In genomic region chr11:12797996-12798395, GRCh38 we compare ENCODE assay signal across 15 cellular contexts.
DNase-seq lines count a peak whose midpoint lies in the region; ATAC-seq and TF ChIP-seq lines count a peak whose summit lies in the region.
"Had no signal": no experiment of that assay in that cellular context is flagged by ENCODE, and none has a peak within 500 bp of the region (broad histone marks: within the 10 kb centered on the region; RNA-seq: fewer than 3 reads in every experiment).

No MANE protein-coding gene starts in this region.

- H3K27ac Mint-ChIP-seq in T-helper 17 cell, result no peak overlapping the region
- H3K27ac Mint-ChIP-seq: CD8-positive, alpha-beta T cell; IgD-negative memory B cell had no signal

- no peak for TF ChIP-seq CTCF in HEK293 (tag by site-specific recombination; IDR thresholded peaks at IDR 0.05)
- TF ChIP-seq CTCF in VCaP (conservative IDR thresholded peaks at IDR 0.05), result no peak
- TF ChIP-seq CTCF in transverse colon (IDR thresholded peaks at IDR 0.05), result no peak
- no peak for TF ChIP-seq CTCF in heart left ventricle (IDR thresholded peaks at IDR 0.05)

- H3K9ac ChIP-seq in muscle layer of colon (ENCODE audit: low read length), result no peak overlapping the region

- in situ Hi-C loops in transverse colon (cut with MboI; ENCODE audit: low pct_ligation_motif_present in 1 of 4, low pct_unique_long_range_greater_than_20kb in 1 of 4, low sequenced_read_pairs in 3 of 4), result no loop called here

- CTCF ChIA-PET in HEK293 (lab: Yijun Ruan, JAX), result no interaction called here

- H3K4me3 ChIP-seq in HEK293 (ENCODE audit: low read depth, low read length) (no peak overlapping the region), muscle layer of colon (ENCODE audit: low read depth in 1 of 2, low read length in 2 of 2) (no peak overlapping the region), transverse colon (no peak overlapping the region), heart left ventricle (no peak overlapping the region)

- H3K4me1 Mint-ChIP-seq in T-helper 17 cell, result no peaks in the 10 kb centered on the region
- H3K4me1 Mint-ChIP-seq: IgD-negative memory B cell had no signal

- H3K4me3 Mint-ChIP-seq in T-helper 17 cell, result no peak overlapping the region
- H3K4me3 Mint-ChIP-seq: CD8-positive, alpha-beta T cell; IgD-negative memory B cell had no signal

- POLR2A ChIA-PET in HEK293 (lab: Yijun Ruan, JAX), result no interaction called here

- no peak for TF ChIP-seq EP300 in transverse colon (IDR thresholded peaks at IDR 0.05; ENCODE audit: low read depth)

- no peaks in the 10 kb centered on the region for H3K36me3 Mint-ChIP-seq in T-helper 17 cell (ENCODE audit: low read depth)
- H3K36me3 Mint-ChIP-seq: CD8-positive, alpha-beta T cell had no signal

- H3K36me3 ChIP-seq in HEK293 (ENCODE audit: control insufficient read depth in 2 of 2, insufficient read depth in 1 of 2, low read length in 2 of 2) (peaks cover 0 to 6% of the 10 kb centered on the region in 2 experiments; a peak in 1 of 3 replicates), muscle layer of colon (ENCODE audit: insufficient read depth, low read length) (peaks cover 3% of the 10 kb centered on the region), transverse colon (no peaks in the 10 kb centered on the region), heart left ventricle (peaks cover 0 to 4% (median 0%) of the 10 kb centered on the region in 9 donors)

- H3K4me1 ChIP-seq in HEK293 (ENCODE audit: control insufficient read depth, insufficient read depth, low read length), result peaks cover 25% of the 10 kb centered on the region
- peaks cover 46% of the 10 kb centered on the region for H3K4me1 ChIP-seq in muscle layer of colon (ENCODE audit: insufficient read depth, low read length)
- H3K4me1 ChIP-seq in transverse colon, result peaks cover 32 to 45% (median 39%) of the 10 kb centered on the region in 4 donors
- peaks cover 0 to 54% (median 24%) of the 10 kb centered on the region in 12 donors for H3K4me1 ChIP-seq in heart left ventricle

- H3K27me3 ChIP-seq in muscle layer of colon (ENCODE audit: control insufficient read depth in 1 of 2, insufficient read depth in 2 of 2, low read length in 2 of 2), result no peaks in the 10 kb centered on the region
- H3K27me3 ChIP-seq in transverse colon, result no peaks in the 10 kb centered on the region
- H3K27me3 ChIP-seq in heart left ventricle, result no peaks in the 10 kb centered on the region
- H3K27me3 ChIP-seq: BE2C had no signal

- peaks cover 61% of the 10 kb centered on the region for H3K27me3 Mint-ChIP-seq in T-helper 17 cell

- no peaks in the 10 kb centered on the region for H3K9me3 ChIP-seq in HEK293 (ENCODE audit: control insufficient read depth, insufficient read depth, low read depth, low read length)
- no peaks in the 10 kb centered on the region for H3K9me3 ChIP-seq in muscle layer of colon (ENCODE audit: low read length)
- no peaks in the 10 kb centered on the region for H3K9me3 ChIP-seq in transverse colon
- H3K9me3 ChIP-seq in heart left ventricle, result no peaks in the 10 kb centered on the region
- no peaks in the 10 kb centered on the region for H3K9me3 ChIP-seq in T-helper 17 cell (ENCODE audit: control insufficient read depth, low read length, poor library complexity, severe bottlenecking)
- H3K9me3 ChIP-seq: BE2C had no signal

- WGBS in transverse colon (ENCODE audit: low coverage in 1 of 2), 2 donors, result 82 to 93% methylated on average over 3 of the region's 3 CpGs
- 85 to 90% (median 89%) methylated on average over 3 of the region's 3 CpGs for WGBS in heart left ventricle, 4 donors

- intact Hi-C loops in transverse colon (cut with DNase I; ENCODE audit: low total_unique reads) (no loop called here), heart left ventricle (cut with DNase I) (no loop called here)

- no peak overlapping the region for H3K27ac ChIP-seq in HEK293 (ENCODE audit: extremely low read depth, low read depth, low read length)
- H3K27ac ChIP-seq in VCaP, result peak overlapping the region; percentile 92; the same call in 1 of the 2 replicates
- H3K27ac ChIP-seq in muscle layer of colon (ENCODE audit: low read depth, low read length), result peak overlapping the region; percentile 41
- peak overlapping the region; percentile 56 to 82 (median 64) for H3K27ac ChIP-seq in transverse colon
- H3K27ac ChIP-seq in heart left ventricle, result peak overlapping the region in 1 of 12 donors; percentile 72

- TF ChIP-seq POLR2A in transverse colon (IDR thresholded peaks at IDR 0.05) (no peak), heart left ventricle (IDR thresholded peaks at IDR 0.05) (no peak)

- DNase-seq in transverse colon, result no peak
- DNase-seq in heart left ventricle, result no peak
- DNase-seq in T-helper 17 cell, result no peak
- DNase-seq: BE2C; CD8-positive, alpha-beta T cell; NCI-H146; NCI-H345; NK-92 treated with Interleukin-12 subunit alpha and Interleukin-12 subunit beta, amount 100 ng/mL, for 24 hours; Right ventricle myocardium superior had no signal

- ATAC-seq in heart left ventricle (no peak), T-helper 17 cell (no peak), HG02884 (IDR thresholded peaks at IDR 0.05; ENCODE audit: unreplicated experiment) (no peak)
- ATAC-seq: CD8-positive, alpha-beta T cell; Panc1 had no signal

TF ChIP-seq in HEK293, 187 proteins besides CTCF, POLR2A, EP300 and RAD21:
- no peak for TF ChIP-seq ZBTB8A (tag by site-specific recombination; IDR thresholded peaks at IDR 0.05)
- TF ChIP-seq, protein P1, sequence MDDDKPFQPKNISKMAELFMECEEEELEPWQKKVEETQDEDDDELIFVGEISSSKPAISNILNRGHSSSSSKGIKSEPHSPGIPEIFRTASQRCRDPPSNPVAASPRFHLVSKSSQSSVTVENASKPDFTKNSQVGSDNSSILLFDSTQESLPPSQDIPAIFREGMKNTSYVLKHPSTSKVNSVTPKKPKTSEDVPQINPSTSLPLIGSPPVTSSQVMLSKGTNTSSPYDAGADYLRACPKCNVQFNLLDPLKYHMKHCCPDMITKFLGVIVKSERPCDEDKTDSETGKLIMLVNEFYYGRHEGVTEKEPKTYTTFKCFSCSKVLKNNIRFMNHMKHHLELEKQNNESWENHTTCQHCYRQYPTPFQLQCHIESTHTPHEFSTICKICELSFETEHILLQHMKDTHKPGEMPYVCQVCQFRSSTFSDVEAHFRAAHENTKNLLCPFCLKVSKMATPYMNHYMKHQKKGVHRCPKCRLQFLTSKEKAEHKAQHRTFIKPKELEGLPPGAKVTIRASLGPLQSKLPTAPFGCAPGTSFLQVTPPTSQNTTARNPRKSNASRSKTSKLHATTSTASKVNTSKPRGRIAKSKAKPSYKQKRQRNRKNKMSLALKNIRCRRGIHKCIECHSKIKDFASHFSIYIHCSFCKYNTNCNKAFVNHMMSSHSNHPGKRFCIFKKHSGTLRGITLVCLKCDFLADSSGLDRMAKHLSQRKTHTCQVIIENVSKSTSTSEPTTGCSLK (tag by site-specific recombination; IDR thresholded peaks at IDR 0.05), result no peak
- TF ChIP-seq ZNF837 (tag by site-specific recombination; IDR thresholded peaks at IDR 0.05), result no peak
- TF ChIP-seq ZNF433 (tag by site-specific recombination; IDR thresholded peaks at IDR 0.05; ENCODE audit: low read depth), result no peak
- TF ChIP-seq GLIS1 (tag by site-specific recombination; IDR thresholded peaks at IDR 0.05), result peak; percentile 22; the same call in 1 of the 2 replicates
TF ChIP-seq in HEK293: peak in this region for 1.
